Comparison of ENCODE assay signal across 11 cellular contexts in genomic region chr21:15121655-15122120, GRCh38. TPM values are rescaled to one million over a fixed set of nuclear protein-coding genes. Genes with fewer than 3 reads are reported as not detected.
A peak's percentile ranks its signal among the peaks of the same experiment; 100 is the strongest.
DNase-seq lines count a peak whose midpoint lies in the region; ATAC-seq and TF ChIP-seq lines count a peak whose summit lies in the region.
"Had no signal": no experiment of that assay in that cellular context is flagged by ENCODE, and none has a peak within 500 bp of the region (broad histone marks: within the 10 kb centered on the region; RNA-seq: fewer than 3 reads in every experiment).

No MANE protein-coding gene starts in this region.

- H3K4me1 Mint-ChIP-seq in mesothelial cell of epicardium = peaks cover 9% of the 10 kb centered on the region

- no peaks in the 10 kb centered on the region for H3K27me3 Mint-ChIP-seq in mesothelial cell of epicardium (ENCODE audit: low read depth)

- no TSS peak for BruUV-seq in PC-9 (replicated peaks; lab: Mats Ljungman, UMichigan)

- no peaks in the 10 kb centered on the region; the same call in 1 of the 2 replicates for H3K9me2 ChIP-seq in PC-9 (ENCODE audit: insufficient read depth)

- H3K9me3 ChIP-seq in PC-9 (ENCODE audit: insufficient read depth, low read depth) = no peaks in the 10 kb centered on the region

- no peaks in the 10 kb centered on the region for H4K20me1 ChIP-seq in PC-9 (ENCODE audit: insufficient read depth)

- ATAC-seq in Right ventricle myocardium superior (ENCODE audit: poor library complexity) (peak; percentile 90), HG03469 (IDR thresholded peaks at IDR 0.05; ENCODE audit: unreplicated experiment) (no peak)

- H2AFZ ChIP-seq in PC-9 = 0 out of 2 replicates have a peak overlapping the region, but pooled peaks have one; percentile 56

- CTCF ChIA-PET in PC-9 (lab: Charles Lee) = no interaction called here

- H3K27ac Mint-ChIP-seq in mesothelial cell of epicardium = no peak overlapping the region
- H3K27ac Mint-ChIP-seq: activated naive CD8-positive, alpha-beta T cell had no signal

- in situ Hi-C loops in KBM-7 (cut with MboI; ENCODE audit: low pct_unique_long_range_greater_than_20kb, low sequenced_read_pairs) = no loop called here

- no peaks in the 10 kb centered on the region for H3K9me3 Mint-ChIP-seq in mesothelial cell of epicardium

- no peaks in the 10 kb centered on the region for H3K27me3 ChIP-seq in PC-9 (ENCODE audit: insufficient read depth, low read depth)

- no peak overlapping the region for H3K4me3 Mint-ChIP-seq in mesothelial cell of epicardium
- H3K4me3 Mint-ChIP-seq: activated naive CD8-positive, alpha-beta T cell had no signal

- TF ChIP-seq CTCF in PC-9 (conservative IDR thresholded peaks at IDR 0.05) (no peak), mesothelial cell of epicardium (IDR thresholded peaks at IDR 0.05; ENCODE audit: unreplicated experiment) (no peak)

- no peak overlapping the region for H3K4me3 ChIP-seq in PC-9

- peak overlapping the region; percentile 27 for H3K4me2 ChIP-seq in PC-9

- POLR2A ChIA-PET in PC-9 (lab: Charles Lee; ENCODE audit: unreplicated experiment) = no interaction called here

- no peaks in the 10 kb centered on the region for H3K36me3 ChIP-seq in PC-9 (ENCODE audit: low read depth)

- H3K4me1 ChIP-seq in PC-9 (replicated peaks; ENCODE audit: insufficient read depth) = peaks cover 22% of the 10 kb centered on the region

- no peaks in the 10 kb centered on the region for H3K36me3 Mint-ChIP-seq in mesothelial cell of epicardium
- H3K36me3 Mint-ChIP-seq: activated naive CD8-positive, alpha-beta T cell had no signal

- H3K27ac ChIP-seq in PC-9 = no peak overlapping the region

- intact Hi-C loops in PC-9 (cut with micrococcal nuclease; ENCODE audit: unreplicated experiment) = no loop called here
- intact Hi-C loops in Right ventricle myocardium superior (cut with DNase I) = no loop called here

- DNase-seq in Ammon's horn (ENCODE audit: low spot score) (peak; percentile 15), PC-9 (no peak), Right ventricle myocardium superior (peak; percentile 62), non-pigmented ciliary epithelial cell (ENCODE audit: low read depth) (peak; percentile 24), KBM-7 (no peak), mesothelial cell of epicardium (ENCODE audit: low spot score in 2 of 2, unreplicated experiment in 2 of 2) (no peak), SW480 (ENCODE audit: low spot score) (no peak)
- DNase-seq: NCI-H2107, T1000 had no signal

- H3K79me2 ChIP-seq in PC-9 (ENCODE audit: low read depth) = no peaks in the 10 kb centered on the region

- no peaks in the 10 kb centered on the region for H3F3A ChIP-seq in PC-9 (ENCODE audit: insufficient read depth, low read depth)

RNA-seq across cellular contexts. Expression of gene NRIP1, which starts 56.9 kb away (rescaled TPM):
- total RNA-seq in PC-9 (2021) = 25.2 and 33.0 TPM in 2 replicates
- total RNA-seq in Right ventricle myocardium superior = 15.4 TPM
- total RNA-seq in mesothelial cell of epicardium = 86.4 to 104 TPM (median 92.8 TPM) in 3 replicates

Comparison
In these comparisons a context has a peak if more than half of its experiments do, and no peak if none do; other contexts are left out.
1. DNase-seq: peak in Ammon's horn (single experiment), Right ventricle myocardium superior (single experiment) and non-pigmented ciliary epithelial cell (single experiment); none in PC-9 (0 of 2), KBM-7 (single experiment), mesothelial cell of epicardium (0 of 2) and SW480 (single experiment).